Comparison of ENCODE assay signal across 13 cellular contexts in genomic region chr2:161246301-161246700, GRCh38.
DNase-seq lines count a peak whose midpoint lies in the region; ATAC-seq lines count a peak whose summit lies in the region.
"Had no signal": no experiment of that assay in that cellular context is flagged by ENCODE, and none has a peak within 500 bp of the region (broad histone marks: within the 10 kb centered on the region; RNA-seq: fewer than 3 reads in every experiment).

No MANE protein-coding gene starts in this region.

- H3K4me3 Mint-ChIP-seq in activated CD4-positive, alpha-beta T cell treated with anti-CD3 and anti-CD28 coated beads, Interleukin-2, amount 10 ng/mL, durations not matched to agents 24 days and 14 days: peak overlapping the region; percentile 93
- peak overlapping the region; percentile 89 for H3K4me3 Mint-ChIP-seq in activated CD8-positive, alpha-beta T cell treated with anti-CD3 and anti-CD28 coated beads, Interleukin-2, amount 10 ng/mL, durations not matched to agents 7 days and 5 days
- peak overlapping the region; percentile 96 for H3K4me3 Mint-ChIP-seq in natural killer cell treated with Interleukin-12 subunit alpha and Interleukin-12 subunit beta and Interleukin-15 and Interleukin-18, amount 100 ng/mL, for 72 hours

- no peaks in the 10 kb centered on the region for H3K9me3 Mint-ChIP-seq in activated CD4-positive, alpha-beta T cell treated with anti-CD3 and anti-CD28 coated beads, Interleukin-2, amount 10 ng/mL, durations not matched to agents 24 days and 14 days
- H3K9me3 Mint-ChIP-seq in activated CD8-positive, alpha-beta T cell treated with anti-CD3 and anti-CD28 coated beads, Interleukin-2, amount 10 ng/mL, durations not matched to agents 7 days and 5 days (ENCODE audit: insufficient read depth): no peaks in the 10 kb centered on the region
- no peaks in the 10 kb centered on the region for H3K9me3 Mint-ChIP-seq in natural killer cell treated with Interleukin-12 subunit alpha and Interleukin-12 subunit beta and Interleukin-15 and Interleukin-18, amount 100 ng/mL, for 72 hours

- no peaks in the 10 kb centered on the region for H3K27me3 Mint-ChIP-seq in activated CD4-positive, alpha-beta T cell treated with anti-CD3 and anti-CD28 coated beads, Interleukin-2, amount 10 ng/mL, durations not matched to agents 24 days and 14 days
- peaks cover 22% of the 10 kb centered on the region for H3K27me3 Mint-ChIP-seq in activated CD8-positive, alpha-beta T cell treated with anti-CD3 and anti-CD28 coated beads, Interleukin-2, amount 10 ng/mL, durations not matched to agents 7 days and 5 days (ENCODE audit: low read depth)
- no peaks in the 10 kb centered on the region for H3K27me3 Mint-ChIP-seq in natural killer cell treated with Interleukin-12 subunit alpha and Interleukin-12 subunit beta and Interleukin-15 and Interleukin-18, amount 100 ng/mL, for 72 hours

- CTCF ChIA-PET in activated CD8-positive, alpha-beta T cell treated with anti-CD3 and anti-CD28 coated beads, Interleukin-2, amount 10 ng/mL, durations not matched to agents 7 days and 5 days (lab: Charles Lee): interaction anchor here (1.3 to 2.1 kb wide), 2 partner anchors 23 to 27 kb away, joined by 5 to 8 read pairs; no protein-coding TSS in a partner anchor

- H3K27ac Mint-ChIP-seq in activated CD4-positive, alpha-beta T cell treated with anti-CD3 and anti-CD28 coated beads, Interleukin-2, amount 10 ng/mL, durations not matched to agents 24 days and 14 days: peak overlapping the region; percentile 25
- no peak overlapping the region for H3K27ac Mint-ChIP-seq in activated CD8-positive, alpha-beta T cell treated with anti-CD3 and anti-CD28 coated beads, Interleukin-2, amount 10 ng/mL, durations not matched to agents 7 days and 5 days
- H3K27ac Mint-ChIP-seq in natural killer cell treated with Interleukin-12 subunit alpha and Interleukin-12 subunit beta and Interleukin-15 and Interleukin-18, amount 100 ng/mL, for 72 hours: peak overlapping the region; percentile 85 to 91

- intact Hi-C loops in activated CD4-positive, alpha-beta T cell treated with anti-CD3 and anti-CD28 coated beads, Interleukin-2, amount 10 ng/mL, durations not matched to agents 24 days and 14 days (cut with micrococcal nuclease): loop anchor here (10.0 kb wide), 2 partner anchors 818 to 1342 kb away; partner anchors contain the start of gene LY75

- H3K36me3 Mint-ChIP-seq in activated CD4-positive, alpha-beta T cell treated with anti-CD3 and anti-CD28 coated beads, Interleukin-2, amount 10 ng/mL, durations not matched to agents 24 days and 14 days (ENCODE audit: low read depth): peaks cover 17% of the 10 kb centered on the region
- peaks cover 17% of the 10 kb centered on the region for H3K36me3 Mint-ChIP-seq in activated CD8-positive, alpha-beta T cell treated with anti-CD3 and anti-CD28 coated beads, Interleukin-2, amount 10 ng/mL, durations not matched to agents 7 days and 5 days (ENCODE audit: low read depth)
- no peaks in the 10 kb centered on the region for H3K36me3 Mint-ChIP-seq in natural killer cell treated with Interleukin-12 subunit alpha and Interleukin-12 subunit beta and Interleukin-15 and Interleukin-18, amount 100 ng/mL, for 72 hours

- DNase-seq in activated CD4-positive, alpha-beta T cell treated with anti-CD3 and anti-CD28 coated beads, Interleukin-2, amount 10 ng/mL, durations not matched to agents 24 days and 14 days: peak; percentile 50
- no peak for DNase-seq in activated CD4-positive, alpha-beta T cell treated with anti-CD3 and anti-CD28 coated beads, Interleukin-2, amount 50 U/mL, for 1 hour
- peak; percentile 52 for DNase-seq in NCI-H1694 (lab: John Stamatoyannopoulos, UW)
- DNase-seq in activated CD8-positive, alpha-beta T cell treated with anti-CD3 and anti-CD28 coated beads, Interleukin-2, amount 10 ng/mL, durations not matched to agents 7 days and 5 days: no peak
- DNase-seq in natural killer cell treated with Interleukin-12 subunit alpha and Interleukin-12 subunit beta and Interleukin-15 and Interleukin-18, amount 100 ng/mL, for 72 hours (ENCODE audit: low spot score): no peak
- DNase-seq in retina: no peak
- no peak for DNase-seq in RPMI8226
- DNase-seq: amniotic stem cell, gastrocnemius medialis, Kasumi-1, left cardiac atrium, nucleus accumbens had no signal

- POLR2A ChIA-PET in activated CD8-positive, alpha-beta T cell treated with anti-CD3 and anti-CD28 coated beads, Interleukin-2, amount 10 ng/mL, durations not matched to agents 7 days and 5 days (lab: Charles Lee): no interaction called here

- peaks cover 48% of the 10 kb centered on the region for H3K4me1 Mint-ChIP-seq in activated CD4-positive, alpha-beta T cell treated with anti-CD3 and anti-CD28 coated beads, Interleukin-2, amount 10 ng/mL, durations not matched to agents 24 days and 14 days
- H3K4me1 Mint-ChIP-seq in activated CD8-positive, alpha-beta T cell treated with anti-CD3 and anti-CD28 coated beads, Interleukin-2, amount 10 ng/mL, durations not matched to agents 7 days and 5 days (ENCODE audit: low read depth): peaks cover 41% of the 10 kb centered on the region
- H3K4me1 Mint-ChIP-seq in natural killer cell treated with Interleukin-12 subunit alpha and Interleukin-12 subunit beta and Interleukin-15 and Interleukin-18, amount 100 ng/mL, for 72 hours (ENCODE audit: low read depth in 2 of 2): peaks cover 37 to 56% of the 10 kb centered on the region in 2 donors

- no peak for ATAC-seq in activated CD8-positive, alpha-beta T cell treated with anti-CD3 and anti-CD28 coated beads, Interleukin-2, amount 10 ng/mL, durations not matched to agents 7 days and 5 days
- no peak for ATAC-seq in natural killer cell treated with Interleukin-12 subunit alpha and Interleukin-12 subunit beta and Interleukin-15 and Interleukin-18, amount 100 ng/mL, for 72 hours
- ATAC-seq in HG03097 (IDR thresholded peaks at IDR 0.05; ENCODE audit: low FRiP score, unreplicated experiment): no peak
- ATAC-seq: gastrocnemius medialis, left cardiac atrium had no signal

Comparison
In these comparisons a context has a peak if more than half of its experiments do, and no peak if none do; other contexts are left out.
1. DNase-seq: peak in activated CD4-positive, alpha-beta T cell treated with anti-CD3 and anti-CD28 coated beads, Interleukin-2, amount 10 ng/mL, durations not matched to agents 24 days and 14 days (single experiment) and NCI-H1694 (single experiment); none in activated CD4-positive, alpha-beta T cell treated with anti-CD3 and anti-CD28 coated beads, Interleukin-2, amount 50 U/mL, for 1 hour (single experiment), activated CD8-positive, alpha-beta T cell treated with anti-CD3 and anti-CD28 coated beads, Interleukin-2, amount 10 ng/mL, durations not matched to agents 7 days and 5 days (single experiment), natural killer cell treated with Interleukin-12 subunit alpha and Interleukin-12 subunit beta and Interleukin-15 and Interleukin-18, amount 100 ng/mL, for 72 hours (single experiment), retina (single experiment) and RPMI8226 (single experiment).
2. Peak in every context shown above with its lines, with median percentiles within 50 percentile points of each other: H3K4me3 Mint-ChIP-seq.